30 cellular contexts compared by ENCODE assay signal in genomic region chr3:68059628-68060027, GRCh38.
DNase-seq lines count a peak whose midpoint lies in the region; ATAC-seq and TF ChIP-seq lines count a peak whose summit lies in the region.
"Had no signal": no experiment of that assay in that cellular context is flagged by ENCODE, and none has a peak within 500 bp of the region (broad histone marks: within the 10 kb centered on the region; RNA-seq: fewer than 3 reads in every experiment).

No MANE protein-coding gene starts in this region.

- intact Hi-C loops in CD8-positive, alpha-beta T cell (cut with DNase I, micrococcal nuclease): loop anchor here (1.0 to 5.0 kb wide), 4 partner anchors 27 to 407 kb away; partner anchors contain the start of gene SUCLG2 (in 1 of the 2)

- H3K27ac ChIP-seq in CD8-positive, alpha-beta T cell (ENCODE audit: low read depth, low read length): no peak overlapping the region
- H3K27ac ChIP-seq: BLaER1 treated with 17β-estradiol and CSF1 and Interleukin-3, amounts not matched to agents 10 nM and 100 nM; breast epithelium; gastrocnemius medialis; HL-60; KMS-11; PC-9; skin epidermis; upper lobe of left lung had no signal

- no peaks in the 10 kb centered on the region for H3K27me3 Mint-ChIP-seq in CD8-positive, alpha-beta T cell (ENCODE audit: low read depth)
- peaks cover 7% of the 10 kb centered on the region for H3K27me3 Mint-ChIP-seq in nephron progenitor cell (ENCODE audit: low read depth, poor library complexity)
- H3K27me3 Mint-ChIP-seq: activated CD4-positive, alpha-beta memory T cell treated with anti-CD3 and anti-CD28 coated beads for 36 hours had no signal

- no peaks in the 10 kb centered on the region for H3K36me3 ChIP-seq in CD8-positive, alpha-beta T cell (ENCODE audit: insufficient read depth, low read length)
- H3K36me3 ChIP-seq: BLaER1 treated with 17β-estradiol and CSF1 and Interleukin-3, amounts not matched to agents 10 nM and 100 nM; breast epithelium; gastrocnemius medialis; MG63; upper lobe of left lung had no signal

- no peak for ATAC-seq in CD8-positive, alpha-beta T cell
- ATAC-seq: gastrocnemius medialis; stimulated activated naive B cell treated with anti-CD40 and anti-IgM and Interleukin-4, amounts not matched to agents 10 μg/mL and 1 μg/mL and 100 μg/mL, for 72 hours had no signal

- H3K9me3 ChIP-seq in CD8-positive, alpha-beta T cell (ENCODE audit: low read length): no peaks in the 10 kb centered on the region
- H3K9me3 ChIP-seq: BLaER1 treated with 17β-estradiol and CSF1 and Interleukin-3, amounts not matched to agents 10 nM and 100 nM; breast epithelium; gastrocnemius medialis; MG63; upper lobe of left lung had no signal

- H3K4me1 ChIP-seq in CD8-positive, alpha-beta T cell (ENCODE audit: insufficient read depth, low read length): peaks cover 59% of the 10 kb centered on the region
- H3K4me1 ChIP-seq: breast epithelium, gastrocnemius medialis, upper lobe of left lung had no signal

- H3K27me3 ChIP-seq in CD8-positive, alpha-beta T cell (ENCODE audit: insufficient read depth, low read length): no peaks in the 10 kb centered on the region
- H3K27me3 ChIP-seq: BLaER1 treated with 17β-estradiol and CSF1 and Interleukin-3, amounts not matched to agents 10 nM and 100 nM; breast epithelium; gastrocnemius medialis; MG63; upper lobe of left lung had no signal

- no peaks in the 10 kb centered on the region for H3K36me3 Mint-ChIP-seq in CD8-positive, alpha-beta T cell
- H3K36me3 Mint-ChIP-seq in nephron progenitor cell (ENCODE audit: low read depth): no peaks in the 10 kb centered on the region
- H3K36me3 Mint-ChIP-seq: activated CD4-positive, alpha-beta memory T cell treated with anti-CD3 and anti-CD28 coated beads for 36 hours; mesothelial cell of epicardium; naive B cell; stimulated activated naive B cell treated with anti-CD40 and anti-IgM and Interleukin-4, amounts not matched to agents 10 μg/mL and 1 μg/mL and 100 μg/mL, for 72 hours had no signal

- no peak for DNase-seq in CD8-positive, alpha-beta T cell
- DNase-seq in NCI-H146 treated with DMSO at 0.1 percent for 48 hours (lab: John Stamatoyannopoulos, UW; ENCODE audit: unreplicated experiment) (peak; percentile 25), kidney glomerular epithelial cell (lab: John Stamatoyannopoulos, UW) (peak; percentile 80), nephron progenitor cell (no peak), putamen (ENCODE audit: low spot score) (no peak), NCI-H510A treated with DMSO at 0.1 percent for 48 hours (lab: John Stamatoyannopoulos, UW) (no peak), cerebellar nuclear complex (lab: John Stamatoyannopoulos, UW) (no peak)
- DNase-seq: activated CD4-positive, alpha-beta memory T cell treated with anti-CD3 and anti-CD28 coated beads for 36 hours; activated CD4-positive, CD25-positive, alpha-beta regulatory T cell treated with anti-CD3 and anti-CD28 coated beads, Interleukin-2, amount 50 U/mL, for 72 hours; activated CD8-positive, alpha-beta memory T cell treated with anti-CD3 and anti-CD28 coated beads, Interleukin-2, amount 50 U/mL, for 48 hours; activated naive CD4-positive, alpha-beta T cell treated with anti-CD3 and anti-CD28 coated beads, Interleukin-2, amount 50 U/mL, for 16 hours; EL; gastrocnemius medialis; hippocampal formation; MG63; naive B cell; NCI-H1105; NCI-H524 treated with DMSO at 0.1 percent for 48 hours; occipital lobe; PC-9; Right ventricle myocardium superior; stimulated activated naive B cell treated with anti-CD40 and anti-IgM and Interleukin-4, amounts not matched to agents 10 μg/mL and 1 μg/mL and 100 μg/mL, for 72 hours; upper lobe of left lung had no signal

- CTCF ChIA-PET in CD8-positive, alpha-beta T cell (lab: Charles Lee): interaction anchor here (0.7 to 0.9 kb wide), 2 partner anchors 52 to 83 kb away, joined by 3 read pairs; no protein-coding TSS in a partner anchor

- H3K9me3 Mint-ChIP-seq in CD8-positive, alpha-beta T cell: no peaks in the 10 kb centered on the region
- no peaks in the 10 kb centered on the region for H3K9me3 Mint-ChIP-seq in nephron progenitor cell
- H3K9me3 Mint-ChIP-seq: activated CD4-positive, alpha-beta memory T cell treated with anti-CD3 and anti-CD28 coated beads for 36 hours; mesothelial cell of epicardium; stimulated activated naive B cell treated with anti-CD40 and anti-IgM and Interleukin-4, amounts not matched to agents 10 μg/mL and 1 μg/mL and 100 μg/mL, for 72 hours had no signal

- TF ChIP-seq CTCF in CD8-positive, alpha-beta T cell (IDR thresholded peaks at IDR 0.05): no peak
- no peak for TF ChIP-seq CTCF in nephron progenitor cell (IDR thresholded peaks at IDR 0.05)

- H3K4me1 Mint-ChIP-seq in CD8-positive, alpha-beta T cell (ENCODE audit: low read depth): peaks cover 72% of the 10 kb centered on the region
- peaks cover 22% of the 10 kb centered on the region for H3K4me1 Mint-ChIP-seq in nephron progenitor cell
- H3K4me1 Mint-ChIP-seq: naive B cell; stimulated activated naive B cell treated with anti-CD40 and anti-IgM and Interleukin-4, amounts not matched to agents 10 μg/mL and 1 μg/mL and 100 μg/mL, for 72 hours had no signal

- peak overlapping the region; percentile 9 for H3K4me3 Mint-ChIP-seq in CD8-positive, alpha-beta T cell
- H3K4me3 Mint-ChIP-seq in nephron progenitor cell: no peak overlapping the region
- H3K4me3 Mint-ChIP-seq: activated CD4-positive, alpha-beta memory T cell treated with anti-CD3 and anti-CD28 coated beads for 36 hours; mesothelial cell of epicardium; naive B cell; stimulated activated naive B cell treated with anti-CD40 and anti-IgM and Interleukin-4, amounts not matched to agents 10 μg/mL and 1 μg/mL and 100 μg/mL, for 72 hours had no signal

- H3K27ac Mint-ChIP-seq in CD8-positive, alpha-beta T cell: peak overlapping the region; percentile 50
- peak overlapping the region; percentile 88 for H3K27ac Mint-ChIP-seq in nephron progenitor cell
- H3K27ac Mint-ChIP-seq: activated CD4-positive, alpha-beta memory T cell treated with anti-CD3 and anti-CD28 coated beads for 36 hours; activated T-helper 2 cell treated with anti-CD3 and anti-CD28 coated beads, Interferon-gamma antibody, Interleukin-2, Interleukin-4, amounts not matched to agents 10 μg/mL and 5 μg/mL and 100 μg/mL, durations not matched to agents 14 hours and 24 hours and 36 hours; mesothelial cell of epicardium; stimulated activated naive B cell treated with anti-CD40 and anti-IgM and Interleukin-4, amounts not matched to agents 10 μg/mL and 1 μg/mL and 100 μg/mL, for 72 hours had no signal

- POLR2A ChIA-PET in CD8-positive, alpha-beta T cell (lab: Charles Lee): interaction anchor here (1.4 kb wide), 1 partner anchor 31 kb away, joined by 3 read pairs; no protein-coding TSS in a partner anchor

- H3K4me3 ChIP-seq in CD8-positive, alpha-beta T cell (ENCODE audit: low read depth, low read length): no peak overlapping the region
- H3K4me3 ChIP-seq: BLaER1 treated with 17β-estradiol and CSF1 and Interleukin-3, amounts not matched to agents 10 nM and 100 nM; breast epithelium; gastrocnemius medialis; MG63; PC-9; skin epidermis; upper lobe of left lung had no signal

Comparison
In these comparisons a context has a peak if more than half of its experiments do, and no peak if none do; other contexts are left out.
1. DNase-seq: peak in NCI-H146 treated with DMSO at 0.1 percent for 48 hours (single experiment) and kidney glomerular epithelial cell (single experiment); none in CD8-positive, alpha-beta T cell (0 of 7), nephron progenitor cell (single experiment), putamen (single experiment), NCI-H510A treated with DMSO at 0.1 percent for 48 hours (single experiment) and cerebellar nuclear complex (0 of 2).